7 cellular contexts compared by ENCODE assay signal in the genomic region with DNA sequence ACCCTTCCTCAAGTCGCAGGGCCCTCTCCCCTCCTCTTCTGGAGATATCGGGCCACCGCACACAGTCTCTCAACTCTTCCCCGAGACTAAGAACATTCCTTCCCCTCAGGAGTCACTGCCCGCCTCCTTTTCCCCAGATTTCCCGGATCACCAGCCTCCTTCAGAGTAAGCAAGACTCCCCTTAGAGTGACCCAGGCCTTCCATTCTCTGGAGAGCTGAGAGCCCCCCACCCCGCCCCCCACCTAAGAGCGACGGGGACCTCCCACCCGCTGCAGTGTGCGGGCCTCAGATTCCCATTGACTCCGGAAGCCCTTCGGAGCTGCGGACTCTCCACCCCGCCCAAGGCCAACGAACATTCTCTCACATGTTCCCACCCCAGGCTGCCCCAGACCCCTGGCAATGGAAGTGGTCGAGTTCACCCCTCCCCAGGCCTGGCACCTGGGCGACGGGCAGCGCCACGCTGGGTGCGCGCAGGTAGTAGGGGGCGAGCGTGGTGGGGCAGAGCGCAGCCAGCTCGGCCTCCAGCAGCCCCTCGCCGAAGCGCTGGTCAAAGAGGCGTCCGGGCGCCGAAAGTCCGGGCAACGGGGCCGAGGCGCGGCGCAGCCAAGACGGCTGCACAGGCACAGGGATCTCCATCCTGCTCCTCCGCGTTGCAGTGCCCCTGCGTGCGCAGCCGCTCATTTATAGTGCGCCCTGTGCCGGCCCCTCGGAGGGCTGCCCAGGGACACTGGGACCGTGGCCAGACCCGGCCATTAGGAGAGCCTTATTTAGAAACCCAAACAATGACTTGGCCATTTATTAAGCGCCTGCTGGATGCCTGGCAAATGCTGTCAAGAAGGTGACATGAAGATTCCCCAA. TPM values are rescaled to one million over a fixed set of nuclear protein-coding genes. Genes with fewer than 3 reads are reported as not detected.
DNase-seq lines count a peak whose midpoint lies in the region; ATAC-seq and TF ChIP-seq lines count a peak whose summit lies in the region.

A gene with protein sequence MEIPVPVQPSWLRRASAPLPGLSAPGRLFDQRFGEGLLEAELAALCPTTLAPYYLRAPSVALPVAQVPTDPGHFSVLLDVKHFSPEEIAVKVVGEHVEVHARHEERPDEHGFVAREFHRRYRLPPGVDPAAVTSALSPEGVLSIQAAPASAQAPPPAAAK (minus strand): TSS at position 657 of the 858 bp plus-strand sequence. CDS start 21 bp downstream, at position 636.

- no peak for TF ChIP-seq EP300 in sigmoid colon (IDR thresholded peaks at IDR 0.05)

- DNase-seq in activated naive CD4-positive, alpha-beta T cell treated with anti-CD3 and anti-CD28 coated beads, Interleukin-2, amount 50 U/mL, for 72 hours (ENCODE audit: low spot score in 2 of 2) = no peak
- DNase-seq in right cardiac atrium = peak; percentile 87 to 93 (median 93)
- peak; percentile 90 for DNase-seq in sigmoid colon
- DNase-seq in OCI-M2 (lab: John Stamatoyannopoulos, UW; ENCODE audit: unreplicated experiment) = no peak
- no peak for DNase-seq in COLO668 (lab: John Stamatoyannopoulos, UW; ENCODE audit: unreplicated experiment)
- no peak for DNase-seq in NCI-H2171 treated with DMSO at 0.1 percent for 48 hours (lab: John Stamatoyannopoulos, UW)

- H3K36me3 ChIP-seq in HEK293 (ENCODE audit: control insufficient read depth in 2 of 2, insufficient read depth in 1 of 2, low read length in 2 of 2) (peaks cover 61 to 62% of the 10 kb centered on the region in 2 experiments), sigmoid colon (peaks cover 6 to 38% (median 24%) of the 10 kb centered on the region in 4 donors)

- TF ChIP-seq CTCF in HEK293 (tag by site-specific recombination; IDR thresholded peaks at IDR 0.05) = no peak
- TF ChIP-seq CTCF in sigmoid colon (IDR thresholded peaks at IDR 0.05) = no peak

- intact Hi-C loops in right cardiac atrium (cut with DNase I) (loop anchor here in 1 of 4 donors (10.0 kb wide), 1 partner anchor 178 kb away; a partner anchor contains a TSS), sigmoid colon (cut with DNase I) (loop anchor here (1.0 to 10.0 kb wide), 5 partner anchors 39 to 386 kb away; a partner anchor contains a TSS)

- peak within 1 kb of the TSS; percentile 90 to 97 for H3K27ac Mint-ChIP-seq in activated naive CD4-positive, alpha-beta T cell treated with anti-CD3 and anti-CD28 coated beads, Interleukin-2, amount 50 U/mL, for 72 hours

- no peak for ATAC-seq in activated naive CD4-positive, alpha-beta T cell treated with anti-CD3 and anti-CD28 coated beads, Interleukin-2, amount 50 U/mL, for 72 hours
- ATAC-seq in right cardiac atrium = peak; percentile 29 to 41

- no peaks in the 10 kb centered on the region for H3K9me3 ChIP-seq in HEK293 (ENCODE audit: control insufficient read depth, insufficient read depth, low read depth, low read length)
- no peaks in the 10 kb centered on the region for H3K9me3 ChIP-seq in right cardiac atrium (ENCODE audit: control insufficient read depth, low read length)
- H3K9me3 ChIP-seq in sigmoid colon = no peaks in the 10 kb centered on the region

- CTCF ChIA-PET in HEK293 (lab: Yijun Ruan, JAX) = interaction anchor here (0.5 to 1.4 kb wide), 6 partner anchors 8 to 177 kb away, joined by 3 to 7 read pairs (median 5); a partner anchor contains a TSS

- POLR2A ChIA-PET in HEK293 (lab: Yijun Ruan, JAX) = interaction anchor here (0.6 to 3.0 kb wide), 20 partner anchors 8 to 257 kb away, joined by 3 to 87 read pairs (median 4); a partner anchor contains a TSS

- peak within 1 kb of the TSS; percentile 27 for H3K4me3 ChIP-seq in HEK293 (ENCODE audit: low read depth, low read length)
- peak within 1 kb of the TSS; percentile 54 for H3K4me3 ChIP-seq in right cardiac atrium (ENCODE audit: low read length)
- peak within 1 kb of the TSS; percentile 79 to 86 (median 83) for H3K4me3 ChIP-seq in sigmoid colon

- no peaks in the 10 kb centered on the region for H3K27me3 ChIP-seq in right cardiac atrium (ENCODE audit: control insufficient read depth, insufficient read depth)
- H3K27me3 ChIP-seq in sigmoid colon = no peaks in the 10 kb centered on the region

- peak; percentile 62 to 91 for TF ChIP-seq POLR2A in sigmoid colon (IDR thresholded peaks at IDR 0.05)

- WGBS in right cardiac atrium = 4% methylated on average over 52 of the region's 52 CpGs
- WGBS in sigmoid colon, 2 donors = 7 to 8% methylated on average over 52 of the region's 52 CpGs

- H3K36me3 Mint-ChIP-seq in activated naive CD4-positive, alpha-beta T cell treated with anti-CD3 and anti-CD28 coated beads, Interleukin-2, amount 50 U/mL, for 72 hours = peaks cover 5 to 8% of the 10 kb centered on the region in 2 donors

- H3K4me1 ChIP-seq in HEK293 (ENCODE audit: control insufficient read depth, insufficient read depth, low read length) (peaks cover 15% of the 10 kb centered on the region), right cardiac atrium (ENCODE audit: control insufficient read depth, insufficient read depth, low read length) (peaks cover 2% of the 10 kb centered on the region), sigmoid colon (peaks cover 0 to 63% (median 49%) of the 10 kb centered on the region in 4 donors)

- H3K9me3 Mint-ChIP-seq in activated naive CD4-positive, alpha-beta T cell treated with anti-CD3 and anti-CD28 coated beads, Interleukin-2, amount 50 U/mL, for 72 hours = no peaks in the 10 kb centered on the region

- H3K27ac ChIP-seq in HEK293 (ENCODE audit: extremely low read depth, low read depth, low read length) (peak within 1 kb of the TSS; percentile 95), right cardiac atrium (ENCODE audit: low read length) (peak within 1 kb of the TSS; percentile 97), sigmoid colon (peak within 1 kb of the TSS; percentile 98 to 99 (median 99))

TF ChIP-seq in HEK293, 187 proteins besides CTCF, POLR2A, EP300 and RAD21 (continues in another document):
- TF ChIP-seq, protein P1, sequence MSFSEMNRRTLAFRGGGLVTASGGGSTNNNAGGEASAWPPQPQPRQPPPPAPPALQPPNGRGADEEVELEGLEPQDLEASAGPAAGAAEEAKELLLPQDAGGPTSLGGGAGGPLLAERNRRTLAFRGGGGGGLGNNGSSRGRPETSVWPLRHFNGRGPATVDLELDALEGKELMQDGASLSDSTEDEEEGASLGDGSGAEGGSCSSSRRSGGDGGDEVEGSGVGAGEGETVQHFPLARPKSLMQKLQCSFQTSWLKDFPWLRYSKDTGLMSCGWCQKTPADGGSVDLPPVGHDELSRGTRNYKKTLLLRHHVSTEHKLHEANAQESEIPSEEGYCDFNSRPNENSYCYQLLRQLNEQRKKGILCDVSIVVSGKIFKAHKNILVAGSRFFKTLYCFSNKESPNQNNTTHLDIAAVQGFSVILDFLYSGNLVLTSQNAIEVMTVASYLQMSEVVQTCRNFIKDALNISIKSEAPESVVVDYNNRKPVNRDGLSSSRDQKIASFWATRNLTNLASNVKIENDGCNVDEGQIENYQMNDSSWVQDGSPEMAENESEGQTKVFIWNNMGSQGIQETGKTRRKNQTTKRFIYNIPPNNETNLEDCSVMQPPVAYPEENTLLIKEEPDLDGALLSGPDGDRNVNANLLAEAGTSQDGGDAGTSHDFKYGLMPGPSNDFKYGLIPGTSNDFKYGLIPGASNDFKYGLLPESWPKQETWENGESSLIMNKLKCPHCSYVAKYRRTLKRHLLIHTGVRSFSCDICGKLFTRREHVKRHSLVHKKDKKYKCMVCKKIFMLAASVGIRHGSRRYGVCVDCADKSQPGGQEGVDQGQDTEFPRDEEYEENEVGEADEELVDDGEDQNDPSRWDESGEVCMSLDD (tag by site-specific recombination; IDR thresholded peaks at IDR 0.05) = no peak
- TF ChIP-seq, protein P2, sequence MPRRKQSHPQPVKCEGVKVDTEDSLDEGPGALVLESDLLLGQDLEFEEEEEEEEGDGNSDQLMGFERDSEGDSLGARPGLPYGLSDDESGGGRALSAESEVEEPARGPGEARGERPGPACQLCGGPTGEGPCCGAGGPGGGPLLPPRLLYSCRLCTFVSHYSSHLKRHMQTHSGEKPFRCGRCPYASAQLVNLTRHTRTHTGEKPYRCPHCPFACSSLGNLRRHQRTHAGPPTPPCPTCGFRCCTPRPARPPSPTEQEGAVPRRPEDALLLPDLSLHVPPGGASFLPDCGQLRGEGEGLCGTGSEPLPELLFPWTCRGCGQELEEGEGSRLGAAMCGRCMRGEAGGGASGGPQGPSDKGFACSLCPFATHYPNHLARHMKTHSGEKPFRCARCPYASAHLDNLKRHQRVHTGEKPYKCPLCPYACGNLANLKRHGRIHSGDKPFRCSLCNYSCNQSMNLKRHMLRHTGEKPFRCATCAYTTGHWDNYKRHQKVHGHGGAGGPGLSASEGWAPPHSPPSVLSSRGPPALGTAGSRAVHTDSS (tag by site-specific recombination; IDR thresholded peaks at IDR 0.05) = peak; percentile 24; the same call in 1 of the 2 replicates
- no peak for TF ChIP-seq ZNF596 (tag by site-specific recombination; IDR thresholded peaks at IDR 0.05)
- TF ChIP-seq, protein P3, sequence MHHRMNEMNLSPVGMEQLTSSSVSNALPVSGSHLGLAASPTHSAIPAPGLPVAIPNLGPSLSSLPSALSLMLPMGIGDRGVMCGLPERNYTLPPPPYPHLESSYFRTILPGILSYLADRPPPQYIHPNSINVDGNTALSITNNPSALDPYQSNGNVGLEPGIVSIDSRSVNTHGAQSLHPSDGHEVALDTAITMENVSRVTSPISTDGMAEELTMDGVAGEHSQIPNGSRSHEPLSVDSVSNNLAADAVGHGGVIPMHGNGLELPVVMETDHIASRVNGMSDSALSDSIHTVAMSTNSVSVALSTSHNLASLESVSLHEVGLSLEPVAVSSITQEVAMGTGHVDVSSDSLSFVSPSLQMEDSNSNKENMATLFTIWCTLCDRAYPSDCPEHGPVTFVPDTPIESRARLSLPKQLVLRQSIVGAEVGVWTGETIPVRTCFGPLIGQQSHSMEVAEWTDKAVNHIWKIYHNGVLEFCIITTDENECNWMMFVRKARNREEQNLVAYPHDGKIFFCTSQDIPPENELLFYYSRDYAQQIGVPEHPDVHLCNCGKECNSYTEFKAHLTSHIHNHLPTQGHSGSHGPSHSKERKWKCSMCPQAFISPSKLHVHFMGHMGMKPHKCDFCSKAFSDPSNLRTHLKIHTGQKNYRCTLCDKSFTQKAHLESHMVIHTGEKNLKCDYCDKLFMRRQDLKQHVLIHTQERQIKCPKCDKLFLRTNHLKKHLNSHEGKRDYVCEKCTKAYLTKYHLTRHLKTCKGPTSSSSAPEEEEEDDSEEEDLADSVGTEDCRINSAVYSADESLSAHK (tag by site-specific recombination; IDR thresholded peaks at IDR 0.05) = no peak

RNA-seq across cellular contexts. Expression of the gene that starts here (rescaled TPM):
- under 1 TPM; 0.32 to 0.99 TPM for total RNA-seq in activated naive CD4-positive, alpha-beta T cell treated with anti-CD3 and anti-CD28 coated beads, Interleukin-2, amount 50 U/mL, for 72 hours
- total RNA-seq in right cardiac atrium = 100 to 1,000 TPM; 107 to 207 (median 148) TPM
- 209 TPM for polyA plus RNA-seq in right cardiac atrium
- 100 to 1,000 TPM in 3 of 4 donors, 10 to 100 TPM in 1; 59.4 to 275 (median 154) TPM for total RNA-seq in sigmoid colon
- polyA plus RNA-seq in sigmoid colon = 10 to 100 TPM in 2 of 3 donors, 1 to 10 TPM in 1; 4.4 to 36.6 (median 35.9) TPM

Comparison
In these comparisons a context has a peak if more than half of its experiments do, and no peak if none do; other contexts are left out.
1. RNA of the gene that starts here (total RNA-seq): 59.4 to 275 TPM in sigmoid colon and 107 to 207 TPM in right cardiac atrium; 0.32 to 0.99 TPM in activated naive CD4-positive, alpha-beta T cell treated with anti-CD3 and anti-CD28 coated beads, Interleukin-2, amount 50 U/mL, for 72 hours; every median in the first group is over 10 times any median in the second.
2. H3K4me3 ChIP-seq: peak in every context shown above with its lines; median percentile 83 in sigmoid colon; 54 in right cardiac atrium; 27 in HEK293.
3. ATAC-seq: peak in right cardiac atrium (2 of 2); none in activated naive CD4-positive, alpha-beta T cell treated with anti-CD3 and anti-CD28 coated beads, Interleukin-2, amount 50 U/mL, for 72 hours (0 of 2).
4. DNase-seq: peak in right cardiac atrium (3 of 3) and sigmoid colon (single experiment); none in activated naive CD4-positive, alpha-beta T cell treated with anti-CD3 and anti-CD28 coated beads, Interleukin-2, amount 50 U/mL, for 72 hours (0 of 2), OCI-M2 (single experiment), COLO668 (single experiment) and NCI-H2171 treated with DMSO at 0.1 percent for 48 hours (single experiment).
5. Peak in every context shown above with its lines, with median percentiles within 50 percentile points of each other: H3K27ac ChIP-seq.